ENCODE assay signal across 8 cellular contexts in the genomic region with DNA sequence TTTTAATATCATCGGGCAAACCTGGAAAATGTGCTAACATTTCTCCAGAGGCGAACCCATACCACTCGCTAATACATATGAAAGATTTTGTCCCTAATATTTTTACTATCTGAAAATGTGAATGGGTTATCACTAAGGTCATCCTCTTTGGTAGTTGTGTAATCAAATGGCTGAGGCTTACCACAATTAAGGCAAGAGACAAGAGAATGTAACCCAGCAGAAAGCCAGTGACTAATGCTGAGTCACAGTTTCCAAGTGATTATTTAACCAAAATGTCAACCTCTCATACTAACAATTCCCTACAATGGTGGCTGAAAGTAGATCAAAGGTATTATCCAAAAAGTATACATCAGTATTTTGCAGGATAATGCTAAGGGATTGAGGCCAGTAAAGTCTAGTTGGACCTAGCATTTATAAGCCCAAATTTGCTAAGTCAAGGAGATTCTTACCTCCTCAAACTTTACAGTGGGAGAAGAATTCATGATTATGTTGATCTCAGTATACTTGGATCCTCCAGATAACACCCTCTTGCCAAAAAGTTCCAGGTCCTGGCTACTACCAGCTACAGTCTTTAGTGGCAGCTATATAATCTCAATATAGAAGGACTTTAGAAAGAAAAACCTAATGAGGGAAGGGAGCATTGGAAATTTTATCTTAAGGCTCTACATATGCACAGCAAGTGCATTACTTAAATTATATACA. TPM values are rescaled to one million over a fixed set of nuclear protein-coding genes. Genes with fewer than 3 reads are reported as not detected.
DNase-seq lines count a peak whose midpoint lies in the region; ATAC-seq lines count a peak whose summit lies in the region.

No MANE protein-coding gene starts in this region.

- no peaks in the 10 kb centered on the region for H3K27me3 Mint-ChIP-seq in activated CD8-positive, alpha-beta T cell treated with anti-CD3 and anti-CD28 coated beads, Interleukin-2, amount 10 ng/mL, durations not matched to agents 7 days and 5 days (ENCODE audit: low read depth)
- no peaks in the 10 kb centered on the region for H3K27me3 Mint-ChIP-seq in CD4-positive, alpha-beta memory T cell

- H3K27ac Mint-ChIP-seq in activated CD8-positive, alpha-beta T cell treated with anti-CD3 and anti-CD28 coated beads, Interleukin-2, amount 10 ng/mL, durations not matched to agents 7 days and 5 days: no peak overlapping the region
- peak overlapping the region in 3 of 7 donors; percentile 57 to 84 (median 60) for H3K27ac Mint-ChIP-seq in CD4-positive, alpha-beta memory T cell

- no peaks in the 10 kb centered on the region for H3K9me3 Mint-ChIP-seq in activated CD8-positive, alpha-beta T cell treated with anti-CD3 and anti-CD28 coated beads, Interleukin-2, amount 10 ng/mL, durations not matched to agents 7 days and 5 days (ENCODE audit: insufficient read depth)
- peaks cover 0 to 4% (median 0%) of the 10 kb centered on the region in 8 donors for H3K9me3 Mint-ChIP-seq in CD4-positive, alpha-beta memory T cell

- intact Hi-C loops in CD4-positive, alpha-beta memory T cell (cut with micrococcal nuclease): no loop called here

- CTCF ChIA-PET in activated CD8-positive, alpha-beta T cell treated with anti-CD3 and anti-CD28 coated beads, Interleukin-2, amount 10 ng/mL, durations not matched to agents 7 days and 5 days (lab: Charles Lee): interaction anchor here (1.3 to 1.7 kb wide), 3 partner anchors 10 to 33 kb away, joined by 4 to 6 read pairs (median 4); no protein-coding TSS in a partner anchor
- CTCF ChIA-PET in CD4-positive, alpha-beta memory T cell (lab: Charles Lee; ENCODE audit: partially characterized antibody): interaction anchor here (1.7 kb wide), 1 partner anchor 34 kb away, joined by 5 read pairs; no protein-coding TSS in a partner anchor

- H3K4me3 ChIP-seq in CD4-positive, alpha-beta memory T cell (ENCODE audit: low read length in 2 of 2): no peak overlapping the region

- peaks cover 5% of the 10 kb centered on the region for H3K36me3 Mint-ChIP-seq in activated CD8-positive, alpha-beta T cell treated with anti-CD3 and anti-CD28 coated beads, Interleukin-2, amount 10 ng/mL, durations not matched to agents 7 days and 5 days (ENCODE audit: low read depth)
- peaks cover 5 to 8% of the 10 kb centered on the region in 2 donors for H3K36me3 Mint-ChIP-seq in CD4-positive, alpha-beta memory T cell

- H3K4me3 Mint-ChIP-seq in activated CD8-positive, alpha-beta T cell treated with anti-CD3 and anti-CD28 coated beads, Interleukin-2, amount 10 ng/mL, durations not matched to agents 7 days and 5 days: no peak overlapping the region
- H3K4me3 Mint-ChIP-seq in CD4-positive, alpha-beta memory T cell: peak overlapping the region in 2 of 8 donors; percentile 10 to 32

- H3K27ac ChIP-seq in CD4-positive, alpha-beta memory T cell (ENCODE audit: low read depth, low read length): no peak overlapping the region

- ATAC-seq in activated CD8-positive, alpha-beta T cell treated with anti-CD3 and anti-CD28 coated beads, Interleukin-2, amount 10 ng/mL, durations not matched to agents 7 days and 5 days: peak; percentile 56
- ATAC-seq in HG03175 (IDR thresholded peaks at IDR 0.05; ENCODE audit: unreplicated experiment) (no peak), HG02678 (IDR thresholded peaks at IDR 0.05; ENCODE audit: unreplicated experiment) (no peak)

- peak; percentile 62 for DNase-seq in CMK (ENCODE audit: low read depth)
- DNase-seq in HT1080 (ENCODE audit: low read depth): peak; percentile 95
- DNase-seq in activated CD8-positive, alpha-beta T cell treated with anti-CD3 and anti-CD28 coated beads, Interleukin-2, amount 10 ng/mL, durations not matched to agents 7 days and 5 days: no peak
- DNase-seq in hepatic stellate cell (ENCODE audit: low spot score): peak; percentile 70
- DNase-seq in superior temporal gyrus (ENCODE audit: extremely low spot score): peak; percentile 73
- no peak for DNase-seq in CD4-positive, alpha-beta memory T cell

- no peaks in the 10 kb centered on the region for H3K36me3 ChIP-seq in CD4-positive, alpha-beta memory T cell (ENCODE audit: insufficient read depth, low read length)

- POLR2A ChIA-PET in activated CD8-positive, alpha-beta T cell treated with anti-CD3 and anti-CD28 coated beads, Interleukin-2, amount 10 ng/mL, durations not matched to agents 7 days and 5 days (lab: Charles Lee): interaction anchor here (1.0 to 1.3 kb wide), 2 partner anchors 11 to 219 kb away, joined by 4 to 5 read pairs; no protein-coding TSS in a partner anchor
- POLR2A ChIA-PET in CD4-positive, alpha-beta memory T cell (lab: Charles Lee; ENCODE audit: partially characterized antibody): interaction anchor here (0.8 to 1.3 kb wide), 4 partner anchors 11 to 33 kb away, joined by 3 to 5 read pairs (median 3); no protein-coding TSS in a partner anchor

- H3K4me1 ChIP-seq in CD4-positive, alpha-beta memory T cell (ENCODE audit: insufficient read depth, low read length): peaks cover 54% of the 10 kb centered on the region

- H3K4me1 Mint-ChIP-seq in activated CD8-positive, alpha-beta T cell treated with anti-CD3 and anti-CD28 coated beads, Interleukin-2, amount 10 ng/mL, durations not matched to agents 7 days and 5 days (ENCODE audit: low read depth): peaks cover 30% of the 10 kb centered on the region
- H3K4me1 Mint-ChIP-seq in CD4-positive, alpha-beta memory T cell: peaks cover 48 to 80% (median 66%) of the 10 kb centered on the region in 4 donors

- no peaks in the 10 kb centered on the region for H3K9me3 ChIP-seq in CD4-positive, alpha-beta memory T cell (ENCODE audit: control insufficient read depth in 1 of 2, low read length in 2 of 2)

- H3K27me3 ChIP-seq in CD4-positive, alpha-beta memory T cell (ENCODE audit: insufficient read depth, low read length): no peaks in the 10 kb centered on the region

RNA-seq across cellular contexts. Expression of a gene that starts 25.6 kb away (rescaled TPM):
- 14.3 and 15.2 TPM in 2 replicates for total RNA-seq in HT1080 (2014; rRNA removed; shearing (Covaris generic))
- polyA plus RNA-seq in HT1080 (2015; cell fraction: cytosol; rRNA removed): 13.3 and 15.2 TPM in 2 replicates
- 25.8 and 28.9 TPM in 2 replicates for polyA plus RNA-seq in HT1080 (2015; cell fraction: nucleus; rRNA removed)
- 10 to 100 TPM; 25.9 to 31.4 TPM for total RNA-seq in activated CD8-positive, alpha-beta T cell treated with anti-CD3 and anti-CD28 coated beads, Interleukin-2, amount 10 ng/mL, durations not matched to agents 7 days and 5 days
- 10 to 100 TPM; 88.4 to 97.5 TPM for total RNA-seq in CD4-positive, alpha-beta memory T cell
- 10 to 100 TPM in 1 of 2 donors, 1 to 10 TPM in 1; 9.7 to 36.7 TPM for polyA plus RNA-seq in CD4-positive, alpha-beta memory T cell

Comparison
In these comparisons a context has a peak if more than half of its experiments do, and no peak if none do; other contexts are left out.
1. DNase-seq: peak in CMK (single experiment), HT1080 (single experiment), hepatic stellate cell (single experiment) and superior temporal gyrus (single experiment); none in activated CD8-positive, alpha-beta T cell treated with anti-CD3 and anti-CD28 coated beads, Interleukin-2, amount 10 ng/mL, durations not matched to agents 7 days and 5 days (single experiment) and CD4-positive, alpha-beta memory T cell (0 of 5).